ENCODE assay signal across 1 cellular context in the genomic region with DNA sequence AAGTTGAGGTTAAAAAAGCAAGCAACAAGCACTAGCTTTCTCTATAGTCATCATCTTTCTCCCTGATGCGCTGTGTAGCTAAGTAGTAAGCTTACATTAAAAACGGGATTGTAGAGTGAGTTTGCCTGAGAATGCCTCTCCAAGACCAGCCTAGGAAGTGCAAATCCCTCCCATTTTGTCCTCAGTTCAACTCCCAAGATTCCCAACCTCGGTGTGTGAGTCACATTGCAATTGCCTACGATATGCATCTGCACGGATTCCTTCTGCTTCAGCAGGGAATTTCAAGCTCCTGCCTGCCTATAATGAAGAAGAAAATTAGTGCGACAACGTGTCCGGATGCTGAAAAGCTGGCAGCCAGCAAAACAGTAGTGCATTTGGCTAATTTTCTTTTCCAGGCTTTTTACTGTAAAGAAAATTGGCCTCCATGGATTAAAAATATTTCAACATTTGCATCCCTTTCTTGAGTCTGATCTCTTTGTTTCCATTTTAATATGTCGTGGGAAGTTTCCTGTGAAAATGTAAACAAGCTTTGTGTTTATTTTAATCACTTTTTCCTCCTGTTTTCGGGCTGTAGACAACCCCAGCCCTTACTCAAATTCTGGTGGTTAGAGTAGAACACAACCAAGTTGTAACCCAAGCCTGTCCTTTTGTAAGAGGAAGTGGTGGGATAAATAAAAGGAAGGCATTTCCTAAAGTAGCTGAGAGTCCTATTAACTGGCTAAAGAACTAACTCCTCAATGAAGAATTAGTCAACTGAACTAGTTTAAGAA.
TF ChIP-seq lines count a peak whose summit lies in the region.

No MANE protein-coding gene starts in this region.

TF ChIP-seq in H1, 55 proteins besides CTCF, POLR2A, EP300 and RAD21 (continued from another document):
- TF ChIP-seq, protein P1, sequence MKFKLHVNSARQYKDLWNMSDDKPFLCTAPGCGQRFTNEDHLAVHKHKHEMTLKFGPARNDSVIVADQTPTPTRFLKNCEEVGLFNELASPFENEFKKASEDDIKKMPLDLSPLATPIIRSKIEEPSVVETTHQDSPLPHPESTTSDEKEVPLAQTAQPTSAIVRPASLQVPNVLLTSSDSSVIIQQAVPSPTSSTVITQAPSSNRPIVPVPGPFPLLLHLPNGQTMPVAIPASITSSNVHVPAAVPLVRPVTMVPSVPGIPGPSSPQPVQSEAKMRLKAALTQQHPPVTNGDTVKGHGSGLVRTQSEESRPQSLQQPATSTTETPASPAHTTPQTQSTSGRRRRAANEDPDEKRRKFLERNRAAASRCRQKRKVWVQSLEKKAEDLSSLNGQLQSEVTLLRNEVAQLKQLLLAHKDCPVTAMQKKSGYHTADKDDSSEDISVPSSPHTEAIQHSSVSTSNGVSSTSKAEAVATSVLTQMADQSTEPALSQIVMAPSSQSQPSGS (IDR thresholded peaks at IDR 0.05; ENCODE audit: low read length) = no peak
- TF ChIP-seq JUN (IDR thresholded peaks at IDR 0.05; ENCODE audit: low read depth, low read length) (no peak), CREB1 (IDR thresholded peaks at IDR 0.05) (no peak), KDM5A (IDR thresholded peaks at IDR 0.05; ENCODE audit: low read length) (no peak), MAFK (IDR thresholded peaks at IDR 0.05; ENCODE audit: low read depth, low read length) (no peak), PHF8 (conservative IDR thresholded peaks at IDR 0.05; ENCODE audit: low read depth, low read length) (no peak), SP1 (IDR thresholded peaks at IDR 0.05; ENCODE audit: low read depth, low read length) (no peak), EGR1 (IDR thresholded peaks at IDR 0.05; ENCODE audit: borderline replicate concordance, low read depth, low read length) (no peak), SIX5 (IDR thresholded peaks at IDR 0.05; ENCODE audit: low read depth, low read length) (no peak)
